1 cellular context compared by ENCODE assay signal in genomic region chr1:44357710-44358109, GRCh38.
TF ChIP-seq lines count a peak whose summit lies in the region.

No MANE protein-coding gene starts in this region.

TF ChIP-seq in GM23338, 12 proteins besides CTCF, POLR2A, EP300 and RAD21 (continued from another document):
- no peak for TF ChIP-seq ZNF462 (CRISPR knock-in tag; IDR thresholded peaks at IDR 0.05)
